16 cellular contexts compared by ENCODE assay signal in the genomic region with DNA sequence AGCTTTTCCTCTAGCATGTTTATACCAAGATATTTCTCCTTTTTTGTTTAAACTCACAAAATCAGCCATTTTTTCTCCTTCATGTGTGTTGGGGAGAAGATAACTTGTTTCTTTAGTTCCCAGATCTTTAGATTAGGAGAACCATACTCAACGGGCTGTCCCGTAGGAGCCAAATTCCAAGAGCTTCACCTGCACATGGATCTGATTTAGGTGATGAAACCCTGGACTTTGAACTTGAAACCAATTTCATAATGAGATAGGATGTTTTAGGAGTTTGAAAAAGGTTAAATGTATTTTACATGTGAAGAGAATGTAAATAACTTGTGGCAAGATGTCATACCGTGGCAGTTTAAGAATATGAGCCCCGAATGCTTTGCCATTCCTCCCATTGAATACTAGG.
DNase-seq lines count a peak whose midpoint lies in the region; FAIRE-seq and TF ChIP-seq lines count a peak whose summit lies in the region.
"Had no signal": no experiment of that assay in that cellular context is flagged by ENCODE, and none has a peak within 500 bp of the region (broad histone marks: within the 10 kb centered on the region; RNA-seq: fewer than 3 reads in every experiment).

No MANE protein-coding gene starts in this region.

- H2AFZ ChIP-seq in PC-9, result peak overlapping the region; percentile 16; the same call in 1 of the 2 replicates
- peak overlapping the region; percentile 30 for H2AFZ ChIP-seq in neuronal stem cell (ENCODE audit: low read length)
- H2AFZ ChIP-seq: GM23248 had no signal

- no peak overlapping the region for H3K4ac ChIP-seq in neuronal stem cell (ENCODE audit: low read length)

- CTCF ChIA-PET in PC-9 (lab: Charles Lee), result no interaction called here

- H3K23ac ChIP-seq in neuronal stem cell (ENCODE audit: low read depth, low read length, poor library complexity), result no peak overlapping the region

- no peaks in the 10 kb centered on the region for H3K4me1 ChIP-seq in PC-9 (replicated peaks; ENCODE audit: insufficient read depth)
- H3K4me1 ChIP-seq in liver (ENCODE audit: control insufficient read depth in 4 of 4, insufficient read depth in 4 of 4, low read length in 3 of 4), result peaks cover 0 to 5% (median 1%) of the 10 kb centered on the region in 4 donors
- no peaks in the 10 kb centered on the region for H3K4me1 ChIP-seq in neuronal stem cell (ENCODE audit: control insufficient read depth in 2 of 2, insufficient read depth in 1 of 2, low read depth in 1 of 2, low read length in 2 of 2)
- no peaks in the 10 kb centered on the region for H3K4me1 ChIP-seq in SJCRH30

- H3K18ac ChIP-seq in neuronal stem cell (ENCODE audit: low read length), result no peak overlapping the region

- no peak overlapping the region for H3K14ac ChIP-seq in neuronal stem cell (ENCODE audit: low read length)

- no peak for FAIRE-seq in GM12891 (lab: Jason Lieb, UNC)
- FAIRE-seq: GM12892 had no signal

- H3K4me3 ChIP-seq in PC-9 (no peak overlapping the region), liver (ENCODE audit: low read depth in 1 of 3, low read length in 3 of 3) (no peak overlapping the region), neuronal stem cell (ENCODE audit: low read length in 2 of 2) (no peak overlapping the region), SJCRH30 (no peak overlapping the region)
- H3K4me3 ChIP-seq: GM23248 had no signal

- H3K9ac ChIP-seq in liver (ENCODE audit: low read depth in 1 of 2, low read length in 2 of 2) (no peak overlapping the region), neuronal stem cell (ENCODE audit: low read depth, low read length, poor library complexity) (no peak overlapping the region)
- H3K9ac ChIP-seq: GM23248 had no signal

- H3K27ac ChIP-seq in PC-9 (no peak overlapping the region), liver (ENCODE audit: low read depth in 1 of 2, low read length in 2 of 2) (no peak overlapping the region), neuronal stem cell (replicated peaks; ENCODE audit: low read length) (no peak overlapping the region), SJCRH30 (no peak overlapping the region)
- H3K27ac ChIP-seq: GM23248 had no signal

- H2BK15ac ChIP-seq in neuronal stem cell (ENCODE audit: low read length), result no peak overlapping the region

- no peak overlapping the region for H2BK5ac ChIP-seq in neuronal stem cell (ENCODE audit: low read length)

- no peak overlapping the region for H2BK120ac ChIP-seq in neuronal stem cell (ENCODE audit: low read depth, low read length)

- H3K36me3 ChIP-seq in PC-9 (ENCODE audit: low read depth) (no peaks in the 10 kb centered on the region), liver (ENCODE audit: control insufficient read depth in 4 of 4, insufficient read depth in 3 of 4, low read depth in 1 of 4, low read length in 3 of 4) (no peaks in the 10 kb centered on the region), neuronal stem cell (replicated peaks in 1 of 2; ENCODE audit: control insufficient read depth in 2 of 2, insufficient read depth in 2 of 2, low read length in 2 of 2) (no peaks in the 10 kb centered on the region), SJCRH30 (no peaks in the 10 kb centered on the region)

- TF ChIP-seq RAD21 in liver (IDR thresholded peaks at IDR 0.05), result no peak

- no peaks in the 10 kb centered on the region for H3K79me2 ChIP-seq in PC-9 (ENCODE audit: low read depth)

- no peak overlapping the region for H4K91ac ChIP-seq in neuronal stem cell (ENCODE audit: low read depth, low read length, poor library complexity)

- H4K20me1 ChIP-seq in PC-9 (ENCODE audit: insufficient read depth), result no peaks in the 10 kb centered on the region

- H2BK12ac ChIP-seq in neuronal stem cell (ENCODE audit: low read length), result no peak overlapping the region

- TF ChIP-seq CTCF in PC-9 (conservative IDR thresholded peaks at IDR 0.05) (no peak), liver (IDR thresholded peaks at IDR 0.05; ENCODE audit: low read depth, low read length, missing input control) (no peak)

- 54% methylated on average over 4 of the region's 4 CpGs for WGBS in liver
- no CpG with 5 or more reads among the region's 4 CpGs for WGBS in neuronal stem cell (ENCODE audit: extremely low coverage in 2 of 2, insufficient read length in 2 of 2, insufficient replicate concordance in 1 of 2), 2 donors

- H3K9me2 ChIP-seq in PC-9 (ENCODE audit: insufficient read depth), result no peaks in the 10 kb centered on the region

- H3K9me3 ChIP-seq in PC-9 (ENCODE audit: insufficient read depth, low read depth) (no peaks in the 10 kb centered on the region), liver (ENCODE audit: control insufficient read depth in 4 of 4, low read length in 3 of 4) (no peaks in the 10 kb centered on the region), neuronal stem cell (replicated peaks in 1 of 2; ENCODE audit: control insufficient read depth in 2 of 2, insufficient read depth in 1 of 2, low read depth in 1 of 2, low read length in 2 of 2) (peaks cover 0 to 3% of the 10 kb centered on the region in 2 donors), SJCRH30 (replicated peaks) (no peaks in the 10 kb centered on the region)

- no peak overlapping the region for H3K4me2 ChIP-seq in PC-9
- H3K4me2 ChIP-seq in neuronal stem cell (ENCODE audit: insufficient read depth, low read length, poor library complexity, severe bottlenecking), result no peak overlapping the region

- H3F3A ChIP-seq in PC-9 (ENCODE audit: insufficient read depth, low read depth), result no peaks in the 10 kb centered on the region

- H3K79me1 ChIP-seq in neuronal stem cell (ENCODE audit: low read depth, low read length), result no peaks in the 10 kb centered on the region

- H3K27me3 ChIP-seq in PC-9 (ENCODE audit: insufficient read depth, low read depth) (no peaks in the 10 kb centered on the region), liver (ENCODE audit: control insufficient read depth in 4 of 4, insufficient read depth in 4 of 4, low read length in 3 of 4) (peaks cover 0 to 2% (median 0%) of the 10 kb centered on the region in 4 donors), neuronal stem cell (ENCODE audit: control insufficient read depth in 3 of 3, insufficient read depth in 3 of 3, low read depth in 1 of 3, low read length in 3 of 3) (no peaks in the 10 kb centered on the region), SJCRH30 (no peaks in the 10 kb centered on the region)

- H4K8ac ChIP-seq in neuronal stem cell (ENCODE audit: low read depth, low read length), result no peak overlapping the region

- TF ChIP-seq POLR2A in GM12891 (IDR thresholded peaks at IDR 0.05; ENCODE audit: low read depth, low read length), result no peak

- no peak overlapping the region for H2AK5ac ChIP-seq in neuronal stem cell (ENCODE audit: low read depth, low read length)

- intact Hi-C loops in PC-9 (cut with micrococcal nuclease; ENCODE audit: unreplicated experiment), result no loop called here

- no TSS peak for BruUV-seq in PC-9 (replicated peaks; lab: Mats Ljungman, UMichigan)

- DNase-seq in PC-9, result no peak
- DNase-seq in neuronal stem cell (ENCODE audit: low spot score), result no peak
- DNase-seq in GM12891 (ENCODE audit: insufficient read length, low spot score), result no peak
- no peak for DNase-seq in OCI-M1 (lab: John Stamatoyannopoulos, UW)
- DNase-seq in SJCRH30, result no peak
- DNase-seq: C1 segment of cervical spinal cord; Calu3; CD4-positive, alpha-beta memory T cell; COR-L47; DMS53; DMS79 treated with DMSO at 0.1 percent for 48 hours; GF-D8; GM23248; H9 had no signal

- POLR2A ChIA-PET in PC-9 (lab: Charles Lee; ENCODE audit: unreplicated experiment), result no interaction called here

TF ChIP-seq in liver, 16 proteins besides CTCF, POLR2A, EP300 and RAD21:
- TF ChIP-seq HNF4A (conservative IDR thresholded peaks at IDR 0.05) (peak; percentile 77 to 79), SP1 (IDR thresholded peaks at IDR 0.05) (no peak)

TF ChIP-seq in GM12891, 5 proteins besides CTCF, POLR2A, EP300 and RAD21:
- TF ChIP-seq TAF1 (IDR thresholded peaks at IDR 0.05; ENCODE audit: low read depth, low read length), result no peak
- TF ChIP-seq SPI1 (IDR thresholded peaks at IDR 0.05; ENCODE audit: low read depth, low read length), result no peak
- TF ChIP-seq POLR2AphosphoS5 (IDR thresholded peaks at IDR 0.05; ENCODE audit: low read depth, low read length), result no peak
- no peak for TF ChIP-seq POU2F2 (IDR thresholded peaks at IDR 0.05; ENCODE audit: low read depth, low read length)
- no peak for TF ChIP-seq PAX5 (IDR thresholded peaks at IDR 0.05; ENCODE audit: insufficient read depth, low read length, severe bottlenecking)
